In the genomic region with DNA sequence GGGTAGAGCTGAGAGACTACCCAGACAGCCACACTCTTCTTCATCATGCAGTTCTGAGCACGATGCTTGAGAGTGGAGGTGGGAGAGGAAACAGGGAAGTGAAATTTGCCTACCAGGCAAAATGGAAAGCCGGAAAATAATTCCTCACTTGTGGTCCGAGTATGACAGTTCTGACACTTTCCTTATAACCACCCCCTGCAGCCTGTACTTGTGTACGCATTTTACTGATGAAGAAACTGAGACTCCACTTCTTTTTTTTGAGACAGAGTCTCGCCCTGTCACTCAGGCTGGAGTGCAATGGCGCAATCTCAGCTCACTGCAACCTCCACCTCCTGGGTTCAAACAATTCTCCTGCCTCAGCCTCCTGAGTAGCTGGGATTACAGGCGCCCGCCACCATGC, we compare ENCODE assay signal across 1 cellular context. TPM values are rescaled to one million over a fixed set of nuclear protein-coding genes. Genes with fewer than 3 reads are reported as not detected.
"Had no signal": no experiment of that assay in that cellular context is flagged by ENCODE, and none has a peak within 500 bp of the region (broad histone marks: within the 10 kb centered on the region; RNA-seq: fewer than 3 reads in every experiment).

No MANE protein-coding gene starts in this region.

RNA-seq across cellular contexts. Expression of a gene that starts 21.7 kb away (rescaled TPM):
- polyA plus RNA-seq: neural cell had no signal
